Comparison of ENCODE assay signal across 8 cellular contexts in the genomic region with DNA sequence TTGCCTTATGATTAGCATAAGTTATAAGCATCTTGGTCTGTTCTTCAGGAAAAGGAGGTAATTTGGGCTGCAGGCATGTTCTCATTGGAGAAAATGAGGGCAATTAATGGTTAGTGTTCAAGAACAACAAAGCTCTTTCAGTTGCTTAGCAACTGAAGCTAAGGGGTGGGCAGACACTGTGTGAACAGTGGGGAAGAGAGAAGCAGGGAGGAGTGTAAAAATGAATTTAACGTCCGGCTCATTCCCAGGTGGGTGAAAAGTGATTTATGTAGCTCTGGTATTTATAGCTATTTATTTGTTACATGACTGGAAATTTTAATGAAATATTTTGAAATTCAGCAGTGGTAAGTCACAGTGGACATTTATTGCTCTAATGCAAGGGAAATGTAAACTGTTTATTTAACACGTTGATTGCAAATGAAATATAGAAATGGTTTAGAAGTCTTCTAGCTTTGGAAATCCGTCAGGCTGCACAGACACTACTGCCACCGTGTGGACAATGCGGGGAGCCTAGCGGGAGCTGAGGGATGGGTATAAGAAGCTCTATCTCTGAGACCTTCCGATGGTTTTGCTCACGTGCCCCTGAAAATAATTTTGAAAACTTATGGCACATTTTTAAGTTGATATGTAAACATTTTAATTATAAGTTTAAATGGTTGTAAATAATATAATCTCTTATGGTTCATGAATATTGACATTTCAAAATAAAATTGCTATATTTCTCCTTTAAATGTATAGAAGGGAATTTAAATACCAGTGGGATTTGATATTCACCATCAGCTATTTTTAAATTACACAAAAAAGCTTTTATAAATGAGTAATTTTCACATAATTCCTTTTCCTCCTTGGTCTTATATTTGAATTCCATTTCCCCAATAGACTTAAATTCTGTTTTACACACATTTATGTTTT. TPM values are rescaled to one million over a fixed set of nuclear protein-coding genes. Genes with fewer than 3 reads are reported as not detected.
A peak's percentile ranks its signal among the peaks of the same experiment; 100 is the strongest.
DNase-seq lines count a peak whose midpoint lies in the region; ATAC-seq and TF ChIP-seq lines count a peak whose summit lies in the region.

No MANE protein-coding gene starts in this region.

- H3K4me2 ChIP-seq in GM23248 (ENCODE audit: unreplicated experiment) (peak overlapping the region; percentile 28), Karpas-422 (ENCODE audit: low read depth, low read length, poor library complexity, severe bottlenecking) (no peak overlapping the region), PC-3 (ENCODE audit: low read length) (no peak overlapping the region), fibroblast of lung (ENCODE audit: extremely low read depth, insufficient read depth, low read length) (peak overlapping the region; percentile 52), neural progenitor cell (no peak overlapping the region)

- no peaks in the 10 kb centered on the region for H3K9me3 ChIP-seq in GM23248 (ENCODE audit: low read depth)
- no peaks in the 10 kb centered on the region for H3K9me3 ChIP-seq in Karpas-422 (ENCODE audit: low read length)
- no peaks in the 10 kb centered on the region for H3K9me3 ChIP-seq in PC-3 (ENCODE audit: low read length)
- no peaks in the 10 kb centered on the region for H3K9me3 ChIP-seq in fibroblast of lung (ENCODE audit: control insufficient read depth, insufficient read depth, low read depth, low read length)
- H3K9me3 ChIP-seq in neural progenitor cell (ENCODE audit: low read depth), result no peaks in the 10 kb centered on the region
- no peaks in the 10 kb centered on the region for H3K9me3 ChIP-seq in stomach

- no peaks in the 10 kb centered on the region for H3K9me3 Mint-ChIP-seq in activated T-cell treated with anti-CD3 and anti-CD28 coated beads, Interleukin-2, amount 50 U/mL, for 4 hours
- H3K9me3 Mint-ChIP-seq in neural progenitor cell, result no peaks in the 10 kb centered on the region

- TF ChIP-seq CTCF in PC-3 (conservative IDR thresholded peaks at IDR 0.05; ENCODE audit: low read depth, low read length) (peak; percentile 96), fibroblast of lung (conservative IDR thresholded peaks at IDR 0.05 in 1 of 2, IDR thresholded peaks at IDR 0.05 in 1 of 2; ENCODE audit: low read depth in 1 of 2, low read length in 2 of 2) (peak; percentile 99 to 100), neural progenitor cell (IDR thresholded peaks at IDR 0.05) (peak; percentile 99), stomach (IDR thresholded peaks at IDR 0.05) (peak in 5 of 7 experiments; percentile 30 to 86 (median 82))

- H2AFZ ChIP-seq in GM23248 (no peak overlapping the region), Karpas-422 (ENCODE audit: low read length) (no peak overlapping the region), PC-3 (ENCODE audit: low read length) (no peak overlapping the region), fibroblast of lung (ENCODE audit: low read length) (no peak overlapping the region), neural progenitor cell (replicated peaks) (peak overlapping the region; percentile 64)

- H3K27me3 Mint-ChIP-seq in activated T-cell treated with anti-CD3 and anti-CD28 coated beads, Interleukin-2, amount 50 U/mL, for 4 hours (ENCODE audit: low read depth), result peaks cover 9% of the 10 kb centered on the region
- peaks cover 3% of the 10 kb centered on the region for H3K27me3 Mint-ChIP-seq in neural progenitor cell (ENCODE audit: insufficient read depth, low read depth)

- DNase-seq in ELF-1 (ENCODE audit: low read depth, low spot score) (peak; percentile 75), GM23248 (peak; percentile 77), Karpas-422 (peak; percentile 89), PC-3 (peak; percentile 78), fibroblast of lung (ENCODE audit: low read depth in 2 of 2) (peak; percentile 62 to 88), neural progenitor cell (ENCODE audit: low spot score) (peak; percentile 80), stomach (peak; percentile 75)
- DNase-seq in activated T-cell treated with anti-CD3 and anti-CD28 coated beads, Interleukin-2, amount 50 U/mL, for 4 hours, result peak; percentile 46

- POLR2A ChIA-PET in PC-3 (lab: Charles Lee; ENCODE audit: unreplicated experiment), result no interaction called here

- no peaks in the 10 kb centered on the region for H3K36me3 ChIP-seq in GM23248 (ENCODE audit: low read depth)
- H3K36me3 ChIP-seq in Karpas-422 (ENCODE audit: insufficient read depth, low read length), result no peaks in the 10 kb centered on the region
- no peaks in the 10 kb centered on the region for H3K36me3 ChIP-seq in PC-3 (ENCODE audit: low read depth, low read length)
- H3K36me3 ChIP-seq in fibroblast of lung (ENCODE audit: control insufficient read depth, insufficient read depth, low read length), result no peaks in the 10 kb centered on the region
- no peaks in the 10 kb centered on the region for H3K36me3 ChIP-seq in neural progenitor cell
- no peaks in the 10 kb centered on the region for H3K36me3 ChIP-seq in stomach

- no TSS peak for BruUV-seq in PC-3 (replicated peaks; lab: Mats Ljungman, UMichigan)

- H3F3A ChIP-seq in GM23248 (ENCODE audit: insufficient read depth) (no peaks in the 10 kb centered on the region), PC-3 (ENCODE audit: low read length, unreplicated experiment) (no peaks in the 10 kb centered on the region), neural progenitor cell (ENCODE audit: low read depth) (no peaks in the 10 kb centered on the region)

- no peak overlapping the region for H3K9ac ChIP-seq in GM23248
- no peak overlapping the region for H3K9ac ChIP-seq in Karpas-422 (ENCODE audit: low read length)
- H3K9ac ChIP-seq in PC-3 (ENCODE audit: low read length), result no peak overlapping the region
- no peak overlapping the region for H3K9ac ChIP-seq in fibroblast of lung (ENCODE audit: insufficient read depth, low read length)
- H3K9ac ChIP-seq in neural progenitor cell, result no peak overlapping the region

- H3K27ac Mint-ChIP-seq in neural progenitor cell, result peak overlapping the region; percentile 34

- ATAC-seq in PC-3, result peak; percentile 90
- ATAC-seq in activated T-cell treated with anti-CD3 and anti-CD28 coated beads, Interleukin-2, amount 50 U/mL, for 4 hours, result peak; percentile 72 to 77

- no peaks in the 10 kb centered on the region for H3K79me2 ChIP-seq in GM23248 (ENCODE audit: insufficient read depth)
- no peaks in the 10 kb centered on the region for H3K79me2 ChIP-seq in Karpas-422 (ENCODE audit: low read length)
- H3K79me2 ChIP-seq in PC-3 (ENCODE audit: low read length), result no peaks in the 10 kb centered on the region
- H3K79me2 ChIP-seq in fibroblast of lung (ENCODE audit: control insufficient read depth, insufficient read depth, low read length), result no peaks in the 10 kb centered on the region
- H3K79me2 ChIP-seq in neural progenitor cell (ENCODE audit: low read depth), result no peaks in the 10 kb centered on the region

- TF ChIP-seq POLR2A in stomach (IDR thresholded peaks at IDR 0.05), result no peak

- H3K4me1 Mint-ChIP-seq in activated T-cell treated with anti-CD3 and anti-CD28 coated beads, Interleukin-2, amount 50 U/mL, for 4 hours (ENCODE audit: low read depth), result peaks cover 4% of the 10 kb centered on the region
- H3K4me1 Mint-ChIP-seq in neural progenitor cell, result peaks cover 8% of the 10 kb centered on the region

- H3K9me2 ChIP-seq in GM23248 (ENCODE audit: insufficient read depth) (no peaks in the 10 kb centered on the region), Karpas-422 (replicated peaks; ENCODE audit: insufficient read depth, low read length) (no peaks in the 10 kb centered on the region), PC-3 (replicated peaks; ENCODE audit: low read length) (no peaks in the 10 kb centered on the region)

- 9 to 10% methylated on average over 9 of the region's 9 CpGs for WGBS in GM23248 (ENCODE audit: low coverage in 1 of 2, low lambda C conversion rate in 2 of 2, missing lambda C conversion rate in 2 of 2), 2 experiments
- 2 to 4% (median 2%) methylated on average over 9 of the region's 9 CpGs for WGBS in stomach, 5 donors

- H3K4me3 ChIP-seq in GM23248 (no peak overlapping the region), Karpas-422 (ENCODE audit: low read length) (no peak overlapping the region), PC-3 (ENCODE audit: low read length) (no peak overlapping the region), fibroblast of lung (replicated peaks in 1 of 4; ENCODE audit: control extremely low read depth in 1 of 4, insufficient read depth in 1 of 4, low read depth in 3 of 4, low read length in 4 of 4) (peak overlapping the region in 1 of 4 experiments; percentile 22), neural progenitor cell (no peak overlapping the region), stomach (no peak overlapping the region)

- no peak overlapping the region for H3K4me3 Mint-ChIP-seq in activated T-cell treated with anti-CD3 and anti-CD28 coated beads, Interleukin-2, amount 50 U/mL, for 4 hours
- peak overlapping the region; percentile 46 for H3K4me3 Mint-ChIP-seq in neural progenitor cell

- CTCF ChIA-PET in PC-3 (lab: Charles Lee), result interaction anchor here (0.5 to 1.3 kb wide), 17 partner anchors 9 to 954 kb away, joined by 3 to 9 read pairs (median 4); a partner anchor contains a TSS

- intact Hi-C loops in PC-3 (cut with micrococcal nuclease) (loop anchor here (1.0 to 10.0 kb wide), 5 partner anchors 58 to 390 kb away; a partner anchor contains a TSS), stomach (cut with DNase I; ENCODE audit: low total_unique reads) (no loop called here)

- in situ Hi-C loops in GM23248 (cut with MboI), result loop anchor here (25.0 kb wide), 1 partner anchor 399 kb away; no protein-coding TSS in a partner anchor

- no peaks in the 10 kb centered on the region for H3K27me3 ChIP-seq in GM23248 (replicated peaks; ENCODE audit: insufficient read depth)
- H3K27me3 ChIP-seq in Karpas-422 (ENCODE audit: low read length), result no peaks in the 10 kb centered on the region
- H3K27me3 ChIP-seq in PC-3 (ENCODE audit: low read length), result no peaks in the 10 kb centered on the region
- no peaks in the 10 kb centered on the region for H3K27me3 ChIP-seq in fibroblast of lung (ENCODE audit: control insufficient read depth, insufficient read depth, low read length)
- no peaks in the 10 kb centered on the region for H3K27me3 ChIP-seq in neural progenitor cell
- no peaks in the 10 kb centered on the region for H3K27me3 ChIP-seq in stomach

- no peak for TF ChIP-seq EP300 in stomach (IDR thresholded peaks at IDR 0.05)

- H3K4me1 ChIP-seq in GM23248 (ENCODE audit: insufficient read depth) (no peaks in the 10 kb centered on the region), Karpas-422 (ENCODE audit: low read length) (no peaks in the 10 kb centered on the region), PC-3 (ENCODE audit: insufficient read depth, low read length) (no peaks in the 10 kb centered on the region), fibroblast of lung (ENCODE audit: control insufficient read depth, extremely low read depth, insufficient read depth, low read length) (peaks cover 3% of the 10 kb centered on the region), neural progenitor cell (no peaks in the 10 kb centered on the region), stomach (peaks cover 0 to 8% (median 6%) of the 10 kb centered on the region in 4 donors)

- H3K27ac ChIP-seq in GM23248 (no peak overlapping the region), Karpas-422 (ENCODE audit: low read length) (no peak overlapping the region), PC-3 (ENCODE audit: low read length) (no peak overlapping the region), fibroblast of lung (ENCODE audit: insufficient read depth, low read length) (no peak overlapping the region), neural progenitor cell (no peak overlapping the region), stomach (no peak overlapping the region)

- no peaks in the 10 kb centered on the region for H3K36me3 Mint-ChIP-seq in activated T-cell treated with anti-CD3 and anti-CD28 coated beads, Interleukin-2, amount 50 U/mL, for 4 hours (ENCODE audit: insufficient read depth)
- no peaks in the 10 kb centered on the region for H3K36me3 Mint-ChIP-seq in neural progenitor cell

- H4K20me1 ChIP-seq in GM23248 (ENCODE audit: insufficient read depth) (no peaks in the 10 kb centered on the region), Karpas-422 (ENCODE audit: insufficient read depth, low read depth, low read length) (no peaks in the 10 kb centered on the region), PC-3 (ENCODE audit: low read length) (no peaks in the 10 kb centered on the region), fibroblast of lung (ENCODE audit: control insufficient read depth, extremely low read depth, insufficient read depth, low read length) (no peaks in the 10 kb centered on the region), neural progenitor cell (ENCODE audit: low read depth) (no peaks in the 10 kb centered on the region)

RNA-seq across cellular contexts. Expression of a gene that starts 54.5 kb away (rescaled TPM):
- total RNA-seq in GM23248 (2014; rRNA removed; shearing (Covaris generic)), result 2.5 and 5.6 TPM in 2 replicates
- polyA plus RNA-seq in GM23248 (2016; fragmentation: Nextera tagmentation; extraction: Ambion mirVana) (3.7 and 5.7 TPM in 2 replicates), fibroblast of lung (3.6 and 12.9 TPM in 2 replicates), stomach (under 1 TPM in 2 of 3 donors, not detected in 1; 0.31 to 0.75 TPM)
- 0.83 and 2.0 TPM in 2 replicates for total RNA-seq in Karpas-422 (2014; rRNA removed; shearing (Covaris generic); ENCODE audit: low replicate concordance)
- total RNA-seq in PC-3 (2014; rRNA removed) (17.2 and 19.0 TPM in 2 replicates), fibroblast of lung (4.6 and 9.7 TPM in 2 replicates), neural progenitor cell (ENCODE audit: low replicate concordance) (31.9 and 40.5 TPM in 2 replicates), stomach (1 to 10 TPM in 3 of 5 donors, under 1 TPM in 2; 0.45 to 7.7 (median 2.9) TPM)
- 1 to 10 TPM; 1.6 to 2.0 (median 1.6) TPM for total RNA-seq in activated T-cell treated with anti-CD3 and anti-CD28 coated beads, Interleukin-2, amount 50 U/mL, for 4 hours
- polyA plus RNA-seq in fibroblast of lung (2012), result 2.3 and 6.9 TPM in 2 replicates
- 4.2 and 27.6 TPM in 2 replicates for polyA minus RNA-seq in fibroblast of lung (ENCODE audit: low replicate concordance)

Comparison
In these comparisons a context has a peak if more than half of its experiments do, and no peak if none do; other contexts are left out.
1. H3K4me2 ChIP-seq: peak in GM23248 (single experiment) and fibroblast of lung (single experiment); none in Karpas-422 (single experiment), PC-3 (single experiment) and neural progenitor cell (single experiment).
2. Peak in every context shown above with its lines, with median percentiles within 50 percentile points of each other: DNase-seq and CTCF ChIP-seq.